10 cellular contexts compared by ENCODE assay signal in the genomic region with DNA sequence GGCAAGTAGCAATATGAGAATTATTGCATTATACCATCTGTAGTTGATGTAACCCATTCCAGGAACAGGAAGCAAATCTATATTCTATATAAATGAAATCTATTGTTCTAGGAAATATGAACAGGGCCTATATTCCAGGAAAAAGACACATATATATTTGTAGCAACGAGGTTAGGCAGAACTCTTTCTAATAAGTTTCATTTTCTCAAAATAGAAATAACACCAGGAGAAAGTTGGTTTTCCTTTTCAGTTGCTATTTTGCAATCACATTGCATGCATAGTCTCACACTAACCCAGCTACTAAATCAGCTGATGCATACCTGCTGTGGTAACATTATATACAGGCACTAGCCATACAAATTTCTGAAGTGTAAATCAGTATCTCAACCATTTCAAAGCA. TPM values are rescaled to one million over a fixed set of nuclear protein-coding genes. Genes with fewer than 3 reads are reported as not detected.
A peak's percentile ranks its signal among the peaks of the same experiment; 100 is the strongest.
DNase-seq lines count a peak whose midpoint lies in the region; ATAC-seq and TF ChIP-seq lines count a peak whose summit lies in the region.
"Had no signal": no experiment of that assay in that cellular context is flagged by ENCODE, and none has a peak within 500 bp of the region (broad histone marks: within the 10 kb centered on the region; RNA-seq: fewer than 3 reads in every experiment).

No MANE protein-coding gene starts in this region.

- H3K4me3 Mint-ChIP-seq in effector memory CD8-positive, alpha-beta T cell: no peak overlapping the region
- H3K4me3 Mint-ChIP-seq in type B pancreatic cell: no peak overlapping the region
- H3K4me3 Mint-ChIP-seq in activated T-helper 2 cell treated with anti-CD3 and anti-CD28 coated beads, Interferon-gamma antibody, Interleukin-2, Interleukin-4, amounts not matched to agents 10 μg/mL and 5 μg/mL and 100 μg/mL, durations not matched to agents 14 hours and 24 hours and 36 hours (ENCODE audit: low read depth): no peak overlapping the region
- H3K4me3 Mint-ChIP-seq: activated T-cell treated with anti-CD3 and anti-CD28 coated beads, Interleukin-2, amount 50 U/mL, for 4 hours had no signal

- intact Hi-C loops in psoas muscle (cut with DNase I): loop anchor here (2.0 to 10.0 kb wide), 3 partner anchors 82 to 349 kb away; partner anchors contain the start of genes IFIT1B (in 1 of the 2), IFIT5 (in 1 of the 2) and PANK1 (in 1 of the 2)
- intact Hi-C loops in activated T-helper 2 cell treated with anti-CD3 and anti-CD28 coated beads, Interferon-gamma antibody, Interleukin-2, Interleukin-4, amounts not matched to agents 10 μg/mL and 5 μg/mL and 100 μg/mL, durations not matched to agents 14 hours and 24 hours and 36 hours (cut with micrococcal nuclease): no loop called here

- peak overlapping the region; percentile 80 for H3K27ac ChIP-seq in psoas muscle

- no peaks in the 10 kb centered on the region for H3K9me3 Mint-ChIP-seq in effector memory CD8-positive, alpha-beta T cell
- peaks cover 13% of the 10 kb centered on the region for H3K9me3 Mint-ChIP-seq in type B pancreatic cell
- peaks cover 19% of the 10 kb centered on the region for H3K9me3 Mint-ChIP-seq in activated T-helper 2 cell treated with anti-CD3 and anti-CD28 coated beads, Interferon-gamma antibody, Interleukin-2, Interleukin-4, amounts not matched to agents 10 μg/mL and 5 μg/mL and 100 μg/mL, durations not matched to agents 14 hours and 24 hours and 36 hours

- H3K36me3 ChIP-seq in psoas muscle (ENCODE audit: insufficient read depth in 1 of 2, low read depth in 1 of 2): no peaks in the 10 kb centered on the region
- H3K36me3 ChIP-seq: heart right ventricle had no signal

- TF ChIP-seq CTCF in psoas muscle (IDR thresholded peaks at IDR 0.05) (no peak), type B pancreatic cell (conservative IDR thresholded peaks at IDR 0.05) (no peak)

- H3K9me3 ChIP-seq in psoas muscle: no peaks in the 10 kb centered on the region

- peaks cover 24% of the 10 kb centered on the region for H3K4me1 ChIP-seq in psoas muscle

- ATAC-seq in effector memory CD8-positive, alpha-beta T cell (replicated peaks): peak; percentile 27
- ATAC-seq in psoas muscle (peak; percentile 82 to 87 (median 84)), HG03139 (IDR thresholded peaks at IDR 0.05; ENCODE audit: unreplicated experiment) (no peak)

- peaks cover 4% of the 10 kb centered on the region for H3K36me3 Mint-ChIP-seq in effector memory CD8-positive, alpha-beta T cell (ENCODE audit: insufficient read depth)
- peaks cover 3% of the 10 kb centered on the region for H3K36me3 Mint-ChIP-seq in type B pancreatic cell
- peaks cover 4% of the 10 kb centered on the region for H3K36me3 Mint-ChIP-seq in activated T-helper 2 cell treated with anti-CD3 and anti-CD28 coated beads, Interferon-gamma antibody, Interleukin-2, Interleukin-4, amounts not matched to agents 10 μg/mL and 5 μg/mL and 100 μg/mL, durations not matched to agents 14 hours and 24 hours and 36 hours (ENCODE audit: low read depth)

- WGBS in psoas muscle, 3 donors: 8 to 22% (median 13%) methylated on average over 1 of the region's 1 CpG

- H3K27ac Mint-ChIP-seq in effector memory CD8-positive, alpha-beta T cell: no peak overlapping the region
- no peak overlapping the region for H3K27ac Mint-ChIP-seq in type B pancreatic cell
- H3K27ac Mint-ChIP-seq in activated T-helper 2 cell treated with anti-CD3 and anti-CD28 coated beads, Interferon-gamma antibody, Interleukin-2, Interleukin-4, amounts not matched to agents 10 μg/mL and 5 μg/mL and 100 μg/mL, durations not matched to agents 14 hours and 24 hours and 36 hours: no peak overlapping the region

- H3K27me3 Mint-ChIP-seq in effector memory CD8-positive, alpha-beta T cell: no peaks in the 10 kb centered on the region
- no peaks in the 10 kb centered on the region for H3K27me3 Mint-ChIP-seq in type B pancreatic cell
- H3K27me3 Mint-ChIP-seq in activated T-helper 2 cell treated with anti-CD3 and anti-CD28 coated beads, Interferon-gamma antibody, Interleukin-2, Interleukin-4, amounts not matched to agents 10 μg/mL and 5 μg/mL and 100 μg/mL, durations not matched to agents 14 hours and 24 hours and 36 hours (ENCODE audit: low read depth): peaks cover 17% of the 10 kb centered on the region

- DNase-seq in EH (ENCODE audit: low read depth) (peak; percentile 82), LHCN-M2 (ENCODE audit: low read depth) (peak; percentile 54), psoas muscle (no peak), type B pancreatic cell (ENCODE audit: extremely low spot score, unreplicated experiment) (no peak), NCI-H1105 (lab: John Stamatoyannopoulos, UW) (no peak)
- no peak for DNase-seq in effector memory CD8-positive, alpha-beta T cell
- no peak for DNase-seq in activated T-helper 2 cell treated with anti-CD3 and anti-CD28 coated beads, Interferon-gamma antibody, Interleukin-2, Interleukin-4, amounts not matched to agents 10 μg/mL and 5 μg/mL and 100 μg/mL, durations not matched to agents 14 hours and 24 hours and 36 hours (ENCODE audit: low spot score)
- DNase-seq: activated T-cell treated with anti-CD3 and anti-CD28 coated beads, Interleukin-2, amount 50 U/mL, for 4 hours; heart right ventricle had no signal

- no peaks in the 10 kb centered on the region for H3K27me3 ChIP-seq in psoas muscle (ENCODE audit: insufficient read depth in 3 of 3, low read length in 2 of 3)
- H3K27me3 ChIP-seq: heart right ventricle had no signal

- H3K4me3 ChIP-seq in psoas muscle: peak overlapping the region; percentile 8

- peaks cover 0 to 2% of the 10 kb centered on the region in 2 donors for H3K4me1 Mint-ChIP-seq in effector memory CD8-positive, alpha-beta T cell (ENCODE audit: low read depth in 2 of 2)
- H3K4me1 Mint-ChIP-seq in type B pancreatic cell (ENCODE audit: unreplicated experiment): no peaks in the 10 kb centered on the region
- H3K4me1 Mint-ChIP-seq in activated T-helper 2 cell treated with anti-CD3 and anti-CD28 coated beads, Interferon-gamma antibody, Interleukin-2, Interleukin-4, amounts not matched to agents 10 μg/mL and 5 μg/mL and 100 μg/mL, durations not matched to agents 14 hours and 24 hours and 36 hours (ENCODE audit: low read depth): peaks cover 15% of the 10 kb centered on the region

RNA-seq across cellular contexts. Expression of gene IFIT2, which starts 6.2 kb away (rescaled TPM):
- total RNA-seq in LHCN-M2 (2014; rRNA removed): 3.9 and 9.0 TPM in 2 replicates
- 1.6 TPM for polyA plus RNA-seq in LHCN-M2 (2012)
- total RNA-seq in psoas muscle: 1 to 10 TPM; 1.2 to 4.2 (median 1.6) TPM
- polyA plus RNA-seq in psoas muscle: 1 to 10 TPM; 1.2 to 1.4 (median 1.3) TPM
- 1.3 and 1.4 TPM in 2 replicates for total RNA-seq in type B pancreatic cell (ENCODE audit: low replicate concordance)
- 0.57 and 0.82 TPM in 2 replicates for total RNA-seq in activated T-helper 2 cell treated with anti-CD3 and anti-CD28 coated beads, Interferon-gamma antibody, Interleukin-2, Interleukin-4, amounts not matched to agents 10 μg/mL and 5 μg/mL and 100 μg/mL, durations not matched to agents 14 hours and 24 hours and 36 hours

RNA-seq across cellular contexts. Expression of gene IFIT3, which starts 32.2 kb away (rescaled TPM):
- 15.6 and 32.0 TPM in 2 replicates for total RNA-seq in LHCN-M2 (2014; rRNA removed)
- 7.3 TPM for polyA plus RNA-seq in LHCN-M2 (2012)
- 1 to 10 TPM; 2.7 to 7.1 (median 5.5) TPM for total RNA-seq in psoas muscle
- polyA plus RNA-seq in psoas muscle: 1 to 10 TPM; 2.0 to 4.6 (median 2.6) TPM
- total RNA-seq in type B pancreatic cell (ENCODE audit: low replicate concordance): 4.9 and 9.4 TPM in 2 replicates
- total RNA-seq in activated T-helper 2 cell treated with anti-CD3 and anti-CD28 coated beads, Interferon-gamma antibody, Interleukin-2, Interleukin-4, amounts not matched to agents 10 μg/mL and 5 μg/mL and 100 μg/mL, durations not matched to agents 14 hours and 24 hours and 36 hours: 0.74 and 0.94 TPM in 2 replicates

RNA-seq across cellular contexts. Expression of gene LIPA, which starts 44.0 kb away (rescaled TPM):
- total RNA-seq in LHCN-M2 (2014; rRNA removed): 53.5 and 55.6 TPM in 2 replicates
- 30.3 TPM for polyA plus RNA-seq in LHCN-M2 (2012)
- 10 to 100 TPM in 3 of 4 donors, 1 to 10 TPM in 1; 7.7 to 14.2 (median 12.3) TPM for total RNA-seq in psoas muscle
- polyA plus RNA-seq in psoas muscle: 10 to 100 TPM in 1 of 3 donors, 1 to 10 TPM in 2; 7.6 to 10.3 (median 8.2) TPM
- 26.9 and 46.4 TPM in 2 replicates for total RNA-seq in type B pancreatic cell (ENCODE audit: low replicate concordance)
- total RNA-seq in activated T-helper 2 cell treated with anti-CD3 and anti-CD28 coated beads, Interferon-gamma antibody, Interleukin-2, Interleukin-4, amounts not matched to agents 10 μg/mL and 5 μg/mL and 100 μg/mL, durations not matched to agents 14 hours and 24 hours and 36 hours: 12.9 and 13.6 TPM in 2 replicates

Comparison
In these comparisons a context has a peak if more than half of its experiments do, and no peak if none do; other contexts are left out.
1. DNase-seq: peak in EH (single experiment) and LHCN-M2 (single experiment); none in effector memory CD8-positive, alpha-beta T cell (0 of 3), psoas muscle (0 of 2), type B pancreatic cell (single experiment), NCI-H1105 (single experiment) and activated T-helper 2 cell treated with anti-CD3 and anti-CD28 coated beads, Interferon-gamma antibody, Interleukin-2, Interleukin-4, amounts not matched to agents 10 μg/mL and 5 μg/mL and 100 μg/mL, durations not matched to agents 14 hours and 24 hours and 36 hours (single experiment).